In the genomic region with DNA sequence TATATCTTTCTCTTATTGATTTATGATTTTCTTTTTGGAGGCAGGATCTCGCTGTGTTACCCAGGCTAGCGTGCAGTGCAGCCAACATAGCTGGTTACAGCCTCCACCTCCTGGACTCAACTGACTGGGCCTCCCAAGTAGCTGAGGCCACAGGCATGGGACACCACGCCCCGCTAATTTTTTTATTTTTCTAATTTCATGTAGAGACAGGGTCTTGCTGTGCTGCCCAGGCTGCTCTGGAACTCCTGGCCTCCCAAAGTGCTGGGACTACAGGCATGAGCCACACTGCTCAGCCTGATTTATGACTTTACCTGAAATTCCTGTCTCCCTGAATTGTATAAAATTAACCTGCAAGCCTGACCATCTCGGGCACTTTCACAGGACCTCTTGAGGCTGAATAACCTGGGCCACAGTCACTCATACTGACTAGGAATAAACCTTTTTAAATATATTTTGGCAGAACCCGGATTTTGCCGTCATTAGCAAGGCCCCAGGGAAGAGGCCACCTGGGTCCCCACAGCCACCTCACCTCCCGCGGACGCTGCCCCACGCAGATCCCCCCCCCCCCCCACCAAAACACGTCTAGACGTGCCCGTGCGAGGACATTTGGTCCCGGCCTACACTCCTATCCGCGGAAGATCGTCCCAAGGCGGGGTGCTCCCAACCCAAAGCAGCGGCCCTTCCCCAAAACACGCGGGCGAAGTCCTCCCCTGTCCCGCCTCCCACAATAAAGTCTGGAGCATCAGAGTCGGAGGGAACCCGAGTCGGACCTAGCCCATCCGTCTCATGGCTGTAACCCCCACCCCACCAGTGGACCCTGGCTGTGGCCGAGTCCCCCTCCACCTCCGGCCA, we compare ENCODE assay signal across 8 cellular contexts. TPM values are rescaled to one million over a fixed set of nuclear protein-coding genes. Genes with fewer than 3 reads are reported as not detected.
DNase-seq lines count a peak whose midpoint lies in the region; ATAC-seq, FAIRE-seq and TF ChIP-seq lines count a peak whose summit lies in the region.

No MANE protein-coding gene starts in this region.

- no peaks in the 10 kb centered on the region for H3K27me3 Mint-ChIP-seq in Calu3 (ENCODE audit: unreplicated experiment)
- no peaks in the 10 kb centered on the region for H3K27me3 Mint-ChIP-seq in astrocyte (ENCODE audit: low read depth, unreplicated experiment)
- no peaks in the 10 kb centered on the region for H3K27me3 Mint-ChIP-seq in stimulated activated naive B cell treated with anti-CD40 and anti-IgM and Interleukin-4, amounts not matched to agents 10 μg/mL and 1 μg/mL and 100 μg/mL, for 72 hours

- H3K36me3 Mint-ChIP-seq in Calu3 (ENCODE audit: insufficient read depth, unreplicated experiment) (peaks cover 5% of the 10 kb centered on the region), astrocyte (ENCODE audit: low read depth, unreplicated experiment) (peaks cover 7% of the 10 kb centered on the region)
- peaks cover 16 to 17% of the 10 kb centered on the region in 2 donors for H3K36me3 Mint-ChIP-seq in stimulated activated naive B cell treated with anti-CD40 and anti-IgM and Interleukin-4, amounts not matched to agents 10 μg/mL and 1 μg/mL and 100 μg/mL, for 72 hours

- TSS peak; percentile 20 for BruUV-seq in Calu3 (replicated peaks; lab: Mats Ljungman, UMichigan)

- CTCF ChIA-PET in Calu3 (lab: Charles Lee), result no interaction called here

- H3K4me1 ChIP-seq in astrocyte (ENCODE audit: insufficient read depth, low read length), result peaks cover 4% of the 10 kb centered on the region

- ATAC-seq in HG03442 (IDR thresholded peaks at IDR 0.05; ENCODE audit: unreplicated experiment) (peak; percentile 1), GM21381 (IDR thresholded peaks at IDR 0.05; ENCODE audit: unreplicated experiment) (no peak)
- ATAC-seq in stimulated activated naive B cell treated with anti-CD40 and anti-IgM and Interleukin-4, amounts not matched to agents 10 μg/mL and 1 μg/mL and 100 μg/mL, for 72 hours (replicated peaks), result peak; percentile 0 to 2

- intact Hi-C loops in Calu3 (cut with micrococcal nuclease; ENCODE audit: unreplicated experiment), result no loop called here

- peaks cover 29% of the 10 kb centered on the region for H3K79me2 ChIP-seq in astrocyte (ENCODE audit: insufficient read depth, low read length)

- peak overlapping the region; percentile 99 for H3K9ac ChIP-seq in astrocyte (ENCODE audit: low read length)

- H3K27me3 ChIP-seq in astrocyte (ENCODE audit: insufficient read depth, low read length), result no peaks in the 10 kb centered on the region

- H3K9me3 Mint-ChIP-seq in Calu3 (ENCODE audit: low read depth, unreplicated experiment), result no peaks in the 10 kb centered on the region
- H3K9me3 Mint-ChIP-seq in astrocyte (ENCODE audit: unreplicated experiment), result peaks cover 9% of the 10 kb centered on the region
- peaks cover 0 to 9% of the 10 kb centered on the region in 2 donors for H3K9me3 Mint-ChIP-seq in stimulated activated naive B cell treated with anti-CD40 and anti-IgM and Interleukin-4, amounts not matched to agents 10 μg/mL and 1 μg/mL and 100 μg/mL, for 72 hours

- H3K4me1 Mint-ChIP-seq in Calu3 (ENCODE audit: low read depth, unreplicated experiment), result no peaks in the 10 kb centered on the region
- H3K4me1 Mint-ChIP-seq in astrocyte (ENCODE audit: low read depth, unreplicated experiment), result peaks cover 2% of the 10 kb centered on the region
- H3K4me1 Mint-ChIP-seq in stimulated activated naive B cell treated with anti-CD40 and anti-IgM and Interleukin-4, amounts not matched to agents 10 μg/mL and 1 μg/mL and 100 μg/mL, for 72 hours, result peaks cover 10 to 44% of the 10 kb centered on the region in 2 donors

- peak overlapping the region; percentile 86 for H2AFZ ChIP-seq in astrocyte (ENCODE audit: low read depth, low read length)

- H3K27ac Mint-ChIP-seq in Calu3 (ENCODE audit: unreplicated experiment) (no peak overlapping the region), astrocyte (ENCODE audit: unreplicated experiment) (peak overlapping the region; percentile 94)
- H3K27ac Mint-ChIP-seq in stimulated activated naive B cell treated with anti-CD40 and anti-IgM and Interleukin-4, amounts not matched to agents 10 μg/mL and 1 μg/mL and 100 μg/mL, for 72 hours, result peak overlapping the region; percentile 97

- peak overlapping the region; percentile 70 for H3K4me3 Mint-ChIP-seq in Calu3 (ENCODE audit: low read depth, unreplicated experiment)
- H3K4me3 Mint-ChIP-seq in astrocyte (ENCODE audit: unreplicated experiment), result peak overlapping the region; percentile 92
- H3K4me3 Mint-ChIP-seq in stimulated activated naive B cell treated with anti-CD40 and anti-IgM and Interleukin-4, amounts not matched to agents 10 μg/mL and 1 μg/mL and 100 μg/mL, for 72 hours, result peak overlapping the region; percentile 97

- FAIRE-seq in astrocyte (lab: Jason Lieb, UNC), result no peak

- DNase-seq in Calu3 (no peak), astrocyte (ENCODE audit: low read depth) (no peak), iPS-NIHi7 (ENCODE audit: extremely low spot score) (peak; percentile 16), NCI-H526 treated with DMSO at 0.1 percent for 48 hours (lab: John Stamatoyannopoulos, UW) (no peak), NCI-H345 treated with DMSO at 0.1 percent for 48 hours (lab: John Stamatoyannopoulos, UW; ENCODE audit: unreplicated experiment) (no peak)
- no peak for DNase-seq in stimulated activated naive B cell treated with anti-CD40 and anti-IgM and Interleukin-4, amounts not matched to agents 10 μg/mL and 1 μg/mL and 100 μg/mL, for 72 hours

- no peaks in the 10 kb centered on the region for H3K36me3 ChIP-seq in astrocyte (ENCODE audit: insufficient read depth, low read length)

- H3K27ac ChIP-seq in astrocyte (ENCODE audit: low read depth, low read length), result peak overlapping the region; percentile 79

- TF ChIP-seq CTCF in Calu3 (IDR thresholded peaks at IDR 0.05; ENCODE audit: unreplicated experiment), result no peak
- no peak for TF ChIP-seq CTCF in astrocyte (IDR thresholded peaks at IDR 0.05; ENCODE audit: insufficient read depth, low read depth, low read length)

- H4K20me1 ChIP-seq in astrocyte (ENCODE audit: insufficient read depth, low read length), result peaks cover 6% of the 10 kb centered on the region

- peak overlapping the region; percentile 83 for H3K4me3 ChIP-seq in astrocyte (ENCODE audit: insufficient read depth, low read depth, low read length)

- no peaks in the 10 kb centered on the region for H3K9me3 ChIP-seq in astrocyte (ENCODE audit: insufficient read depth, low read depth, low read length)

- H3K4me2 ChIP-seq in astrocyte (ENCODE audit: low read length), result peak overlapping the region; percentile 90

RNA-seq across cellular contexts. Expression of a gene that starts 0.9 kb away (rescaled TPM):
- total RNA-seq in Calu3 (2022) (6.6 and 7.3 TPM in 2 replicates), astrocyte (13.8 and 15.6 TPM in 2 replicates)
